ENCODE assay signal across 27 cellular contexts in genomic region chr3:130779486-130779885, GRCh38. TPM values are rescaled to one million over a fixed set of nuclear protein-coding genes. Genes with fewer than 3 reads are reported as not detected.
DNase-seq lines count a peak whose midpoint lies in the region; ATAC-seq and TF ChIP-seq lines count a peak whose summit lies in the region.
"Had no signal": no experiment of that assay in that cellular context is flagged by ENCODE, and none has a peak within 500 bp of the region (broad histone marks: within the 10 kb centered on the region; RNA-seq: fewer than 3 reads in every experiment).

No MANE protein-coding gene starts in this region.

- H3K27me3 ChIP-seq in Peyer's patch = no peaks in the 10 kb centered on the region
- H3K27me3 ChIP-seq: BE2C, body of pancreas, upper lobe of left lung had no signal

- no peak overlapping the region for H3K4me3 ChIP-seq in Peyer's patch
- H3K4me3 ChIP-seq: body of pancreas, psoas muscle, skin epidermis, upper lobe of left lung had no signal

- no peak for TF ChIP-seq CTCF in Peyer's patch (IDR thresholded peaks at IDR 0.05)

- TF ChIP-seq POLR2A in Peyer's patch (IDR thresholded peaks at IDR 0.05) = no peak

- no peaks in the 10 kb centered on the region for H3K9me3 ChIP-seq in Peyer's patch
- H3K9me3 ChIP-seq: BE2C, body of pancreas, psoas muscle, upper lobe of left lung had no signal

- no peak overlapping the region for H3K27ac ChIP-seq in Peyer's patch
- H3K27ac ChIP-seq: body of pancreas, HL-60, psoas muscle, skin epidermis, upper lobe of left lung had no signal

- DNase-seq in NCI-H1417 (lab: John Stamatoyannopoulos, UW) (peak in 2 of 3 experiments; percentile 63 to 83), NCI-H1417 treated with DMSO at 0.1 percent for 48 hours (lab: John Stamatoyannopoulos, UW) (no peak), Peyer's patch (no peak), AG08396 (ENCODE audit: low spot score) (no peak)
- DNase-seq: 8988T; activated naive CD8-positive, alpha-beta T cell treated with anti-CD3 and anti-CD28 coated beads for 36 hours; BE2C; body of pancreas; cortex of kidney; EL; head of caudate nucleus; IMR-90; MM.1S; NCI-H524; psoas muscle; stimulated activated CD4-positive, alpha-beta T cell treated with anti-CD3 and anti-CD28 coated beads, Interleukin-4, amount 100 ng/mL, for 24 hours; SW 1271; upper lobe of left lung had no signal

- H3K36me3 ChIP-seq in Peyer's patch = no peaks in the 10 kb centered on the region
- H3K36me3 ChIP-seq: BE2C, upper lobe of left lung had no signal

- peak; percentile 8 for ATAC-seq in GM21825 (IDR thresholded peaks at IDR 0.05; ENCODE audit: unreplicated experiment)
- peak; percentile 25 for ATAC-seq in HG03196 (IDR thresholded peaks at IDR 0.05; ENCODE audit: unreplicated experiment)
- ATAC-seq in GM19324 (IDR thresholded peaks at IDR 0.05; ENCODE audit: low FRiP score, unreplicated experiment) = no peak
- no peak for ATAC-seq in HG03108 (IDR thresholded peaks at IDR 0.05; ENCODE audit: unreplicated experiment)
- ATAC-seq: activated T-helper 17 cell treated with anti-CD3 and anti-CD28 coated beads, Interleukin-2, amount 50 U/mL, for 72 hours; body of pancreas; HCT116; psoas muscle; Right ventricle myocardium inferior had no signal

- no peaks in the 10 kb centered on the region for H3K4me1 ChIP-seq in Peyer's patch
- H3K4me1 ChIP-seq: body of pancreas, upper lobe of left lung had no signal

RNA-seq across cellular contexts. Expression of gene PIK3R4, which starts 32.9 kb away (rescaled TPM):
- total RNA-seq in Peyer's patch = 10 to 100 TPM; 20.6 to 54.6 (median 35.8) TPM

Comparison
In these comparisons a context has a peak if more than half of its experiments do, and no peak if none do; other contexts are left out.
1. DNase-seq: peak in NCI-H1417 (2 of 3); none in NCI-H1417 treated with DMSO at 0.1 percent for 48 hours (single experiment), Peyer's patch (0 of 3) and AG08396 (single experiment).
2. ATAC-seq: peak in GM21825 (single experiment) and HG03196 (single experiment); none in GM19324 (single experiment) and HG03108 (single experiment).